Comparison of ENCODE assay signal across 1 cellular context in the genomic region with DNA sequence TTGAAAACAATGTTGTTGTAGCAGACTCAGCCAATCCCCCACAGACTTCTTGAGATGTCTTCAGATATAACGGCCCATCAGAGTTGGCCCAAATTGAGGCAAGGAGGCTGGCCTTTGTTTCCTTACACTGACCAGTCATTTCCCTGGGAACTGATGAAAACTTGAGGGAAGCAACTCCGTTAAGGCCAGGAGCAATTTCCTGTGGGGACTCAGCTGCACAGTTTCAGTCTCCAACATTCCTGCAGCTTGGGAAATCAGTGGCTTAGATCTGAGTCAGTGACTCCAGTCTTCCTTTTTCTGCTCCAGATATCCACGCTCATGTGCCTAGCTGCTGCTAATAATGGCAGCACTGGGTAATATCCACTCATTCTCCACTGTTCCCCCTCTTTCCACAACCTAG.
TF ChIP-seq lines count a peak whose summit lies in the region.

No MANE protein-coding gene starts in this region.

TF ChIP-seq in HepG2, 621 proteins besides CTCF, POLR2A, EP300 and RAD21 (continued from another document):
- TF ChIP-seq, protein P1, sequence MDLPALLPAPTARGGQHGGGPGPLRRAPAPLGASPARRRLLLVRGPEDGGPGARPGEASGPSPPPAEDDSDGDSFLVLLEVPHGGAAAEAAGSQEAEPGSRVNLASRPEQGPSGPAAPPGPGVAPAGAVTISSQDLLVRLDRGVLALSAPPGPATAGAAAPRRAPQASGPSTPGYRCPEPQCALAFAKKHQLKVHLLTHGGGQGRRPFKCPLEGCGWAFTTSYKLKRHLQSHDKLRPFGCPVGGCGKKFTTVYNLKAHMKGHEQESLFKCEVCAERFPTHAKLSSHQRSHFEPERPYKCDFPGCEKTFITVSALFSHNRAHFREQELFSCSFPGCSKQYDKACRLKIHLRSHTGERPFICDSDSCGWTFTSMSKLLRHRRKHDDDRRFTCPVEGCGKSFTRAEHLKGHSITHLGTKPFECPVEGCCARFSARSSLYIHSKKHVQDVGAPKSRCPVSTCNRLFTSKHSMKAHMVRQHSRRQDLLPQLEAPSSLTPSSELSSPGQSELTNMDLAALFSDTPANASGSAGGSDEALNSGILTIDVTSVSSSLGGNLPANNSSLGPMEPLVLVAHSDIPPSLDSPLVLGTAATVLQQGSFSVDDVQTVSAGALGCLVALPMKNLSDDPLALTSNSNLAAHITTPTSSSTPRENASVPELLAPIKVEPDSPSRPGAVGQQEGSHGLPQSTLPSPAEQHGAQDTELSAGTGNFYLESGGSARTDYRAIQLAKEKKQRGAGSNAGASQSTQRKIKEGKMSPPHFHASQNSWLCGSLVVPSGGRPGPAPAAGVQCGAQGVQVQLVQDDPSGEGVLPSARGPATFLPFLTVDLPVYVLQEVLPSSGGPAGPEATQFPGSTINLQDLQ (CRISPR knock-in tag; IDR thresholded peaks at IDR 0.05), result no peak
- TF ChIP-seq ZNF225 (CRISPR knock-in tag; IDR thresholded peaks at IDR 0.05), result no peak
- TF ChIP-seq, protein P2, sequence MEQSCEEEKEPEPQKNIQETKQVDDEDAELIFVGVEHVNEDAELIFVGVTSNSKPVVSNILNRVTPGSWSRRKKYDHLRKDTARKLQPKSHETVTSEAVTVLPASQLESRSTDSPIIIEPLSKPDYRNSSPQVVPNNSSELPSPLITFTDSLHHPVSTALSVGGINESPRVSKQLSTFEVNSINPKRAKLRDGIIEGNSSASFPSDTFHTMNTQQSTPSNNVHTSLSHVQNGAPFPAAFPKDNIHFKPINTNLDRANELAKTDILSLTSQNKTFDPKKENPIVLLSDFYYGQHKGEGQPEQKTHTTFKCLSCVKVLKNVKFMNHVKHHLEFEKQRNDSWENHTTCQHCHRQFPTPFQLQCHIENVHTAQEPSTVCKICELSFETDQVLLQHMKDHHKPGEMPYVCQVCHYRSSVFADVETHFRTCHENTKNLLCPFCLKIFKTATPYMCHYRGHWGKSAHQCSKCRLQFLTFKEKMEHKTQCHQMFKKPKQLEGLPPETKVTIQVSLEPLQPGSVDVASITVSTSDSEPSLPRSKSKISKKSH (CRISPR knock-in tag; IDR thresholded peaks at IDR 0.05; ENCODE audit: borderline replicate concordance), result no peak
- TF ChIP-seq, protein P3, sequence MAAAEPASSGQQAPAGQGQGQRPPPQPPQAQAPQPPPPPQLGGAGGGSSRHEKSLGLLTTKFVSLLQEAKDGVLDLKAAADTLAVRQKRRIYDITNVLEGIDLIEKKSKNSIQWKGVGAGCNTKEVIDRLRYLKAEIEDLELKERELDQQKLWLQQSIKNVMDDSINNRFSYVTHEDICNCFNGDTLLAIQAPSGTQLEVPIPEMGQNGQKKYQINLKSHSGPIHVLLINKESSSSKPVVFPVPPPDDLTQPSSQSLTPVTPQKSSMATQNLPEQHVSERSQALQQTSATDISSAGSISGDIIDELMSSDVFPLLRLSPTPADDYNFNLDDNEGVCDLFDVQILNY (CRISPR knock-in tag; conservative IDR thresholded peaks at IDR 0.05), result no peak
- TF ChIP-seq, protein P4, sequence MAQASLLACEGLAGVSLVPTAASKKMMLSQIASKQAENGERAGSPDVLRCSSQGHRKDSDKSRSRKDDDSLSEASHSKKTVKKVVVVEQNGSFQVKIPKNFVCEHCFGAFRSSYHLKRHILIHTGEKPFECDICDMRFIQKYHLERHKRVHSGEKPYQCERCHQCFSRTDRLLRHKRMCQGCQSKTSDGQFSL (CRISPR knock-in tag; IDR thresholded peaks at IDR 0.05), result no peak
- TF ChIP-seq SCMH1 (CRISPR knock-in tag; IDR thresholded peaks at IDR 0.05; ENCODE audit: borderline replicate concordance), result no peak
- TF ChIP-seq SRSF1 (optimal IDR thresholded peaks at IDR 0.05; ENCODE audit: low read depth, low read length), result no peak
- no peak for TF ChIP-seq ZNF143 (CRISPR knock-in tag; IDR thresholded peaks at IDR 0.05)
